1 cellular context compared by ENCODE assay signal in genomic region chr7:2175514-2175913, GRCh38.
TF ChIP-seq lines count a peak whose summit lies in the region.

No MANE protein-coding gene starts in this region.

TF ChIP-seq in SK-N-SH, 30 proteins besides CTCF, POLR2A, EP300 and RAD21 (continued from another document):
- peak; percentile 36; the same call in 1 of the 2 replicates for TF ChIP-seq ZBTB33 (IDR thresholded peaks at IDR 0.05; ENCODE audit: borderline replicate concordance, low read depth)
- TF ChIP-seq SIN3A (IDR thresholded peaks at IDR 0.05; ENCODE audit: borderline replicate concordance, low read depth, low read length), result 0 out of 2 replicates have a peak, but pooled peaks have one; percentile 30
- TF ChIP-seq EZH2phosphoT487 (IDR thresholded peaks at IDR 0.05; ENCODE audit: borderline replicate concordance, low read depth), result no peak
- no peak; the same call in 1 of the 2 replicates for TF ChIP-seq RXRA (IDR thresholded peaks at IDR 0.05; ENCODE audit: borderline replicate concordance, low read depth)
- TF ChIP-seq YY1 (IDR thresholded peaks at IDR 0.05; ENCODE audit: low read depth), result peak; percentile 57; the same call in 1 of the 2 replicates
- TF ChIP-seq MEF2A (IDR thresholded peaks at IDR 0.05; ENCODE audit: borderline replicate concordance, low read depth), result no peak; the same call in 1 of the 2 replicates
- peak; percentile 85; the same call in 1 of the 2 replicates for TF ChIP-seq TEAD4 (IDR thresholded peaks at IDR 0.05; ENCODE audit: borderline replicate concordance, insufficient read depth)
- no peak for TF ChIP-seq JUND (IDR thresholded peaks at IDR 0.05)
- peak; percentile 80 for TF ChIP-seq MXI1 (IDR thresholded peaks at IDR 0.05; ENCODE audit: low read depth, low read length)
- peak; percentile 98 for TF ChIP-seq NFIC (IDR thresholded peaks at IDR 0.05; ENCODE audit: borderline replicate concordance)
- TF ChIP-seq GABPA (IDR thresholded peaks at IDR 0.05; ENCODE audit: low read depth), result peak; percentile 39; the same call in 1 of the 2 replicates
- TF ChIP-seq FOSL2 (IDR thresholded peaks at IDR 0.05; ENCODE audit: borderline replicate concordance, low read depth), result no peak
TF ChIP-seq in SK-N-SH: peak in this region for 14.
